Comparison of ENCODE assay signal across 8 cellular contexts in genomic region chr19:10643968-10644290, GRCh38. TPM values are rescaled to one million over a fixed set of nuclear protein-coding genes. Genes with fewer than 3 reads are reported as not detected.
DNase-seq lines count a peak whose midpoint lies in the region; ATAC-seq and TF ChIP-seq lines count a peak whose summit lies in the region.
"Had no signal": no experiment of that assay in that cellular context is flagged by ENCODE, and none has a peak within 500 bp of the region (broad histone marks: within the 10 kb centered on the region; RNA-seq: fewer than 3 reads in every experiment).

No MANE protein-coding gene starts in this region.

- no peaks in the 10 kb centered on the region for H3K9me3 ChIP-seq in MM.1S (replicated peaks; ENCODE audit: insufficient read depth, low read length)

- TF ChIP-seq CTCF in foreskin keratinocyte (conservative IDR thresholded peaks at IDR 0.05) (no peak), MM.1S (IDR thresholded peaks at IDR 0.05; ENCODE audit: low read length) (no peak)

- H3K4me1 ChIP-seq in foreskin keratinocyte (peaks cover 5% of the 10 kb centered on the region), MM.1S (ENCODE audit: low read length) (no peaks in the 10 kb centered on the region)

- no peak overlapping the region for H3K4me3 ChIP-seq in MM.1S (ENCODE audit: low read length)

- H3K9ac ChIP-seq in MM.1S (ENCODE audit: low read length) = no peak overlapping the region

- H4K20me1 ChIP-seq in MM.1S (ENCODE audit: insufficient read depth, low read length) = no peaks in the 10 kb centered on the region

- no peaks in the 10 kb centered on the region for H3K9me3 Mint-ChIP-seq in stimulated activated naive CD8-positive, alpha-beta T cell treated with anti-CD3 and anti-CD28 coated beads, Interleukin-15, Interleukin-2, amounts not matched to agents 100 ng/mL and 50 ng/mL, for 24 hours

- peaks cover 37% of the 10 kb centered on the region for H3K36me3 Mint-ChIP-seq in stimulated activated naive CD8-positive, alpha-beta T cell treated with anti-CD3 and anti-CD28 coated beads, Interleukin-15, Interleukin-2, amounts not matched to agents 100 ng/mL and 50 ng/mL, for 24 hours (ENCODE audit: low read depth)

- no peak overlapping the region for H3K4me3 Mint-ChIP-seq in stimulated activated naive CD8-positive, alpha-beta T cell treated with anti-CD3 and anti-CD28 coated beads, Interleukin-15, Interleukin-2, amounts not matched to agents 100 ng/mL and 50 ng/mL, for 24 hours

- H3K27me3 Mint-ChIP-seq in stimulated activated naive CD8-positive, alpha-beta T cell treated with anti-CD3 and anti-CD28 coated beads, Interleukin-15, Interleukin-2, amounts not matched to agents 100 ng/mL and 50 ng/mL, for 24 hours = no peaks in the 10 kb centered on the region

- no peak for ATAC-seq in stimulated activated naive CD8-positive, alpha-beta T cell treated with anti-CD3 and anti-CD28 coated beads, Interleukin-15, Interleukin-2, amounts not matched to agents 100 U/mL and 50 U/mL, for 24 hours
- ATAC-seq in foreskin keratinocyte = no peak

- no peak for DNase-seq in stimulated activated naive CD8-positive, alpha-beta T cell treated with anti-CD3 and anti-CD28 coated beads, Interleukin-15, Interleukin-2, amounts not matched to agents 100 U/mL and 50 U/mL, for 24 hours
- DNase-seq in iPS-NIHi7 (ENCODE audit: extremely low spot score) = peak; percentile 34
- DNase-seq in foreskin keratinocyte = no peak
- DNase-seq in MM.1S = no peak
- DNase-seq in OCI-M2 (lab: John Stamatoyannopoulos, UW; ENCODE audit: unreplicated experiment) = no peak
- DNase-seq: NCI-H1048; stimulated activated CD4-positive, alpha-beta T cell treated with anti-CD3 and anti-CD28 coated beads, Interleukin-2, amount 100 ng/mL, for 24 hours had no signal

- no peak overlapping the region for H3K4me2 ChIP-seq in MM.1S (ENCODE audit: low read depth, low read length)

- no peak overlapping the region for H2AFZ ChIP-seq in MM.1S (ENCODE audit: low read length)

- no peak overlapping the region for H3K27ac ChIP-seq in foreskin keratinocyte
- H3K27ac ChIP-seq in MM.1S (ENCODE audit: low read length) = no peak overlapping the region

- no peaks in the 10 kb centered on the region for H3K36me3 ChIP-seq in MM.1S (replicated peaks; ENCODE audit: insufficient read depth, low read length)

- no peaks in the 10 kb centered on the region for H3K79me2 ChIP-seq in MM.1S (ENCODE audit: low read length)

- H3K4me1 Mint-ChIP-seq in stimulated activated naive CD8-positive, alpha-beta T cell treated with anti-CD3 and anti-CD28 coated beads, Interleukin-15, Interleukin-2, amounts not matched to agents 100 ng/mL and 50 ng/mL, for 24 hours (ENCODE audit: low read depth) = peaks cover 45% of the 10 kb centered on the region

- H3K27me3 ChIP-seq in foreskin keratinocyte (no peaks in the 10 kb centered on the region), MM.1S (replicated peaks; ENCODE audit: insufficient read depth, low read length) (no peaks in the 10 kb centered on the region)

- no peaks in the 10 kb centered on the region for H3F3A ChIP-seq in MM.1S (ENCODE audit: insufficient read depth, low read length)

- peak overlapping the region; percentile 38 for H3K27ac Mint-ChIP-seq in stimulated activated naive CD8-positive, alpha-beta T cell treated with anti-CD3 and anti-CD28 coated beads, Interleukin-15, Interleukin-2, amounts not matched to agents 100 ng/mL and 50 ng/mL, for 24 hours

- H3K9me2 ChIP-seq in MM.1S (replicated peaks; ENCODE audit: insufficient read depth, low read length) = no peaks in the 10 kb centered on the region

RNA-seq across cellular contexts. Expression of gene ILF3, which starts 10.2 kb away (rescaled TPM):
- total RNA-seq in foreskin keratinocyte = 189 and 218 TPM in 2 replicates
- 137 and 162 TPM in 2 replicates for polyA plus RNA-seq in foreskin keratinocyte

RNA-seq across cellular contexts. Expression of gene SLC44A2, which starts 18.6 kb away (rescaled TPM):
- 136 and 141 TPM in 2 replicates for total RNA-seq in foreskin keratinocyte
- polyA plus RNA-seq in foreskin keratinocyte = 130 and 138 TPM in 2 replicates

RNA-seq across cellular contexts. Expression of gene AP1M2, which starts 56.8 kb away (rescaled TPM):
- 86.6 and 117 TPM in 2 replicates for total RNA-seq in foreskin keratinocyte
- 99.1 and 112 TPM in 2 replicates for polyA plus RNA-seq in foreskin keratinocyte

RNA-seq across cellular contexts. Expression of gene QTRT1, which starts 57.3 kb away (rescaled TPM):
- 30.4 and 35.8 TPM in 2 replicates for total RNA-seq in foreskin keratinocyte
- polyA plus RNA-seq in foreskin keratinocyte = 46.4 and 49.4 TPM in 2 replicates
